15 cellular contexts compared by ENCODE assay signal in genomic region chr1:21623411-21623961, GRCh38. TPM values are rescaled to one million over a fixed set of nuclear protein-coding genes. Genes with fewer than 3 reads are reported as not detected.
DNase-seq lines count a peak whose midpoint lies in the region; ATAC-seq and TF ChIP-seq lines count a peak whose summit lies in the region.
"Had no signal": no experiment of that assay in that cellular context is flagged by ENCODE, and none has a peak within 500 bp of the region (broad histone marks: within the 10 kb centered on the region; RNA-seq: fewer than 3 reads in every experiment).

No MANE protein-coding gene starts in this region.

- H3K4me3 ChIP-seq in LNCaP clone FGC (ENCODE audit: low read depth, low read length): no peak overlapping the region
- no peak overlapping the region for H3K4me3 ChIP-seq in mucosa of descending colon
- H3K4me3 ChIP-seq in tibial artery: no peak overlapping the region

- TF ChIP-seq CTCF in LNCaP clone FGC (IDR thresholded peaks at IDR 0.05; ENCODE audit: control insufficient read depth, extremely low read depth, insufficient read depth): no peak
- TF ChIP-seq CTCF in WTC11 (IDR thresholded peaks at IDR 0.05): no peak
- no peak for TF ChIP-seq CTCF in mucosa of descending colon (IDR thresholded peaks at IDR 0.05)
- TF ChIP-seq CTCF in natural killer cell (IDR thresholded peaks at IDR 0.05): no peak
- no peak for TF ChIP-seq CTCF in tibial artery (IDR thresholded peaks at IDR 0.05)

- H3K27ac Mint-ChIP-seq in WTC11: no peak overlapping the region
- no peak overlapping the region for H3K27ac Mint-ChIP-seq in natural killer cell
- H3K27ac Mint-ChIP-seq: CD8-positive, alpha-beta T cell had no signal

- H3K36me3 ChIP-seq in mucosa of descending colon (ENCODE audit: low read depth): no peaks in the 10 kb centered on the region
- no peaks in the 10 kb centered on the region for H3K36me3 ChIP-seq in tibial artery

- H3K36me3 Mint-ChIP-seq in WTC11 (no peaks in the 10 kb centered on the region), natural killer cell (no peaks in the 10 kb centered on the region)
- H3K36me3 Mint-ChIP-seq: CD8-positive, alpha-beta T cell had no signal

- CTCF ChIA-PET in WTC11 (lab: Charles Lee): interaction anchor here (0.6 to 1.9 kb wide), 2 partner anchors 14 to 28 kb away, joined by 3 to 8 read pairs; no protein-coding TSS in a partner anchor

- no peak overlapping the region for H3K27ac ChIP-seq in tibial artery
- H3K27ac ChIP-seq: GM23248, testis had no signal

- no peak for ATAC-seq in WTC11
- ATAC-seq in mucosa of descending colon: peak; percentile 61
- ATAC-seq in GM21619 (IDR thresholded peaks at IDR 0.05; ENCODE audit: unreplicated experiment): no peak
- ATAC-seq in natural killer cell: no peak
- ATAC-seq: CD8-positive, alpha-beta T cell had no signal

- intact Hi-C loops in mucosa of descending colon (cut with DNase I, micrococcal nuclease): no loop called here
- intact Hi-C loops in natural killer cell (cut with micrococcal nuclease): no loop called here
- intact Hi-C loops in tibial artery (cut with DNase I; ENCODE audit: low total_unique reads): no loop called here

- DNase-seq in COR-L47 (lab: John Stamatoyannopoulos, UW): peak; percentile 94
- peak; percentile 50 for DNase-seq in LNCaP clone FGC (ENCODE audit: low read depth)
- DNase-seq in WTC11 (ENCODE audit: low spot score): no peak
- DNase-seq in mucosa of descending colon: peak; percentile 75 to 82 (median 79)
- no peak for DNase-seq in natural killer cell
- no peak for DNase-seq in SIG-M5 (lab: John Stamatoyannopoulos, UW)
- no peak for DNase-seq in tibial artery
- DNase-seq: CD8-positive, alpha-beta T cell; GM23248; NCI-H1930; stimulated activated CD4-positive, alpha-beta T cell treated with anti-CD3 and anti-CD28 coated beads, Interleukin-4, amount 100 ng/mL, for 24 hours; T-helper 2 cell; testis had no signal

- H3K4me1 Mint-ChIP-seq in WTC11: peaks cover 21% of the 10 kb centered on the region
- no peaks in the 10 kb centered on the region for H3K4me1 Mint-ChIP-seq in natural killer cell

- H3K27me3 Mint-ChIP-seq in WTC11 (ENCODE audit: low read depth) (peaks cover 23% of the 10 kb centered on the region), natural killer cell (ENCODE audit: low read depth in 2 of 2) (peaks cover 13 to 28% of the 10 kb centered on the region in 2 donors)

- H3K4me1 ChIP-seq in mucosa of descending colon (ENCODE audit: low read depth) (peaks cover 16% of the 10 kb centered on the region), tibial artery (peaks cover 0 to 35% (median 2%) of the 10 kb centered on the region in 4 donors)
- H3K4me1 ChIP-seq: testis had no signal

- H3K9me3 ChIP-seq in mucosa of descending colon (no peaks in the 10 kb centered on the region), tibial artery (no peaks in the 10 kb centered on the region)
- H3K9me3 ChIP-seq: testis had no signal

- POLR2A ChIA-PET in WTC11 (lab: Charles Lee): no interaction called here

- H3K9me3 Mint-ChIP-seq in WTC11: no peaks in the 10 kb centered on the region
- no peaks in the 10 kb centered on the region for H3K9me3 Mint-ChIP-seq in natural killer cell
- H3K9me3 Mint-ChIP-seq: CD8-positive, alpha-beta T cell had no signal

- H3K4me3 Mint-ChIP-seq in WTC11: peak overlapping the region; percentile 74
- H3K4me3 Mint-ChIP-seq in natural killer cell: no peak overlapping the region

- H3K27me3 ChIP-seq in tibial artery: peaks cover 0 to 76% of the 10 kb centered on the region in 2 donors
- H3K27me3 ChIP-seq: testis had no signal

TF ChIP-seq in WTC11, 78 proteins besides CTCF, POLR2A, EP300 and RAD21:
- TF ChIP-seq ZNF416 (CRISPR knock-in tag; IDR thresholded peaks at IDR 0.05) (no peak), GABPB1 (CRISPR knock-in tag; IDR thresholded peaks at IDR 0.05) (peak; percentile 60)

RNA-seq across cellular contexts. Expression of gene RAP1GAP, which starts 45.7 kb away (rescaled TPM):
- 7.6 to 9.9 TPM (median 9.7 TPM) in 3 replicates for total RNA-seq in WTC11 (2021)
- 10 to 100 TPM; 15.7 to 59.6 (median 43.0) TPM for total RNA-seq in mucosa of descending colon
- total RNA-seq in natural killer cell: 1 to 10 TPM in 1 of 3 donors, under 1 TPM in 1, not detected in 1; 0.47 to 1.1 TPM
- total RNA-seq: glomerular endothelial cell had no signal

Comparison
In these comparisons a context has a peak if more than half of its experiments do, and no peak if none do; other contexts are left out.
1. DNase-seq: peak in COR-L47 (single experiment), LNCaP clone FGC (single experiment) and mucosa of descending colon (3 of 3); none in WTC11 (single experiment), natural killer cell (single experiment), SIG-M5 (single experiment) and tibial artery (0 of 2).